In the genomic region with DNA sequence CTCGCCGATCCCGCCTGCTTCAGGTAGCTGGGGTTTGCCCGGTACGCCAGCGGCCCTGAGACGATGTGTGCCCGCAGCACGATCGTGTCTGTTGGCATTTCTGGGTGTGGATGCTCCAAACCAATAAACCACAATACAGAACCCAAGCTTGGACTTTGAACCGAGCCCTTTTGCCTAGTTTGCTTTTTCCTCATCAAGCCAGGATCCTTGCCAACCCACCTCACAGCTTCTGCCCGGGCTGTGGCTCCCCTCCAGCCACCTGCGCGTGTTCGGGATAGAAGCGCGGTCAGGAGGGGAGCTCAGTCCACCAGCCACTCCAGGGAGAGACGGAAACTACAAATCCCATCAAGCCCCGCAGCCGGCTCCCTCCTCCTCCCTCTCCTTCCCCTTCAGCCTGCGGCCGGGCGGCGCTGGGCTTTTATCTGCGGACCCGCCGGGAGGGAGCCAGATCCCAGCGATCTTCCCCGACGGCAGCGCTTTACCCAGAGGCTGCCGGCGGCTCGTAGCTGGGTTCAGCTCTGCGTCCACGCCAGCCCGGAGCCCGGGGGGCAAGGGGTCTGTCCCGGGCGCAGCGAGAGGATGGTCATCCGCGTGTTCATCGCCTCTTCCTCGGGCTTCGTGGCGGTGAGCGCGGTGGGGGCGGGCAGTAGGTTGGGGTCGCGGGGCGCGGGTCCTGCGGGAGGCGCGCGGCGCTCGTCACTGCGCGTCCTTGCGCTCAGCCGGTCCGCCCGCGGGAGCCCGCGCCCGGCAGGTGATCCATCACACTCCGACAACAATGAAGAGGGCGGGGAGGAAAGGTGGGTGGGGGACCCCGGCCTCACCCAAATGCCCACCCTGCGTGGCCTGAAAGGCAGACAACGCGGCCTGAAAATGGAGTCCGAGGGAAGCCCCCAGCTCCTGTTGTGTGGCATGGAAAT, we compare ENCODE assay signal across 1 cellular context.
A peak's percentile ranks its signal among the peaks of the same experiment; 100 is the strongest.
TF ChIP-seq lines count a peak whose summit lies in the region.

Gene SH3BGRL2 (plus strand): TSS at position 447 of the 917 bp plus-strand sequence. CDS start 133 bp downstream, at position 580.

TF ChIP-seq in K562, 482 proteins besides CTCF, POLR2A, EP300 and RAD21 (continued from another document and continues in another):
- TF ChIP-seq, protein P1, sequence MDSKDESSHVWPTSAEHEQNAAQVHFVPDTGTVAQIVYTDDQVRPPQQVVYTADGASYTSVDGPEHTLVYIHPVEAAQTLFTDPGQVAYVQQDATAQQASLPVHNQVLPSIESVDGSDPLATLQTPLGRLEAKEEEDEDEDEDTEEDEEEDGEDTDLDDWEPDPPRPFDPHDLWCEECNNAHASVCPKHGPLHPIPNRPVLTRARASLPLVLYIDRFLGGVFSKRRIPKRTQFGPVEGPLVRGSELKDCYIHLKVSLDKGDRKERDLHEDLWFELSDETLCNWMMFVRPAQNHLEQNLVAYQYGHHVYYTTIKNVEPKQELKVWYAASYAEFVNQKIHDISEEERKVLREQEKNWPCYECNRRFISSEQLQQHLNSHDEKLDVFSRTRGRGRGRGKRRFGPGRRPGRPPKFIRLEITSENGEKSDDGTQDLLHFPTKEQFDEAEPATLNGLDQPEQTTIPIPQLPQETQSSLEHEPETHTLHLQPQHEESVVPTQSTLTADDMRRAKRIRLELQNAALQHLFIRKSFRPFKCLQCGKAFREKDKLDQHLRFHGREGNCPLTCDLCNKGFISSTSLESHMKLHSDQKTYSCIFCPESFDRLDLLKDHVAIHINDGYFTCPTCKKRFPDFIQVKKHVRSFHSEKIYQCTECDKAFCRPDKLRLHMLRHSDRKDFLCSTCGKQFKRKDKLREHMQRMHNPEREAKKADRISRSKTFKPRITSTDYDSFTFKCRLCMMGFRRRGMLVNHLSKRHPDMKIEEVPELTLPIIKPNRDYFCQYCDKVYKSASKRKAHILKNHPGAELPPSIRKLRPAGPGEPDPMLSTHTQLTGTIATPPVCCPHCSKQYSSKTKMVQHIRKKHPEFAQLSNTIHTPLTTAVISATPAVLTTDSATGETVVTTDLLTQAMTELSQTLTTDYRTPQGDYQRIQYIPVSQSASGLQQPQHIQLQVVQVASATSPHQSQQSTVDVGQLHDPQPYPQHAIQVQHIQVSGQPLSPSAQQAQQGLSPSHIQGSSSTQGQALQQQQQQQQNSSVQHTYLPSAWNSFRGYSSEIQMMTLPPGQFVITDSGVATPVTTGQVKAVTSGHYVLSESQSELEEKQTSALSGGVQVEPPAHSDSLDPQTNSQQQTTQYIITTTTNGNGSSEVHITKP (IDR thresholded peaks at IDR 0.05; ENCODE audit: partially characterized antibody): peak; percentile 97
- no peak for TF ChIP-seq GTF2E2 (tag; IDR thresholded peaks at IDR 0.05)
- TF ChIP-seq MAFF (IDR thresholded peaks at IDR 0.05; ENCODE audit: low read length): no peak
- TF ChIP-seq ADNP (tag; IDR thresholded peaks at IDR 0.05): no peak
- TF ChIP-seq PML (IDR thresholded peaks at IDR 0.05; ENCODE audit: low read length): no peak
- TF ChIP-seq RFX1 (IDR thresholded peaks at IDR 0.05): no peak
- no peak for TF ChIP-seq FOXM1 (IDR thresholded peaks at IDR 0.05; ENCODE audit: low read depth)
- TF ChIP-seq FOXM1 (CRISPR knock-in tag; IDR thresholded peaks at IDR 0.05; ENCODE audit: low read depth): 0 out of 2 replicates have a peak, but pooled peaks have one; percentile 36
- no peak for TF ChIP-seq ZNF778 (CRISPR knock-in tag; IDR thresholded peaks at IDR 0.05)
- no peak for TF ChIP-seq SMARCA4 (IDR thresholded peaks at IDR 0.05)
- TF ChIP-seq, protein P2, sequence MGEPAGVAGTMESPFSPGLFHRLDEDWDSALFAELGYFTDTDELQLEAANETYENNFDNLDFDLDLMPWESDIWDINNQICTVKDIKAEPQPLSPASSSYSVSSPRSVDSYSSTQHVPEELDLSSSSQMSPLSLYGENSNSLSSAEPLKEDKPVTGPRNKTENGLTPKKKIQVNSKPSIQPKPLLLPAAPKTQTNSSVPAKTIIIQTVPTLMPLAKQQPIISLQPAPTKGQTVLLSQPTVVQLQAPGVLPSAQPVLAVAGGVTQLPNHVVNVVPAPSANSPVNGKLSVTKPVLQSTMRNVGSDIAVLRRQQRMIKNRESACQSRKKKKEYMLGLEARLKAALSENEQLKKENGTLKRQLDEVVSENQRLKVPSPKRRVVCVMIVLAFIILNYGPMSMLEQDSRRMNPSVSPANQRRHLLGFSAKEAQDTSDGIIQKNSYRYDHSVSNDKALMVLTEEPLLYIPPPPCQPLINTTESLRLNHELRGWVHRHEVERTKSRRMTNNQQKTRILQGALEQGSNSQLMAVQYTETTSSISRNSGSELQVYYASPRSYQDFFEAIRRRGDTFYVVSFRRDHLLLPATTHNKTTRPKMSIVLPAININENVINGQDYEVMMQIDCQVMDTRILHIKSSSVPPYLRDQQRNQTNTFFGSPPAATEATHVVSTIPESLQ (CRISPR knock-in tag; IDR thresholded peaks at IDR 0.05): no peak
- TF ChIP-seq NCOA2 (IDR thresholded peaks at IDR 0.05; ENCODE audit: partially characterized antibody in 2 of 2): no peak
- TF ChIP-seq, protein P3, sequence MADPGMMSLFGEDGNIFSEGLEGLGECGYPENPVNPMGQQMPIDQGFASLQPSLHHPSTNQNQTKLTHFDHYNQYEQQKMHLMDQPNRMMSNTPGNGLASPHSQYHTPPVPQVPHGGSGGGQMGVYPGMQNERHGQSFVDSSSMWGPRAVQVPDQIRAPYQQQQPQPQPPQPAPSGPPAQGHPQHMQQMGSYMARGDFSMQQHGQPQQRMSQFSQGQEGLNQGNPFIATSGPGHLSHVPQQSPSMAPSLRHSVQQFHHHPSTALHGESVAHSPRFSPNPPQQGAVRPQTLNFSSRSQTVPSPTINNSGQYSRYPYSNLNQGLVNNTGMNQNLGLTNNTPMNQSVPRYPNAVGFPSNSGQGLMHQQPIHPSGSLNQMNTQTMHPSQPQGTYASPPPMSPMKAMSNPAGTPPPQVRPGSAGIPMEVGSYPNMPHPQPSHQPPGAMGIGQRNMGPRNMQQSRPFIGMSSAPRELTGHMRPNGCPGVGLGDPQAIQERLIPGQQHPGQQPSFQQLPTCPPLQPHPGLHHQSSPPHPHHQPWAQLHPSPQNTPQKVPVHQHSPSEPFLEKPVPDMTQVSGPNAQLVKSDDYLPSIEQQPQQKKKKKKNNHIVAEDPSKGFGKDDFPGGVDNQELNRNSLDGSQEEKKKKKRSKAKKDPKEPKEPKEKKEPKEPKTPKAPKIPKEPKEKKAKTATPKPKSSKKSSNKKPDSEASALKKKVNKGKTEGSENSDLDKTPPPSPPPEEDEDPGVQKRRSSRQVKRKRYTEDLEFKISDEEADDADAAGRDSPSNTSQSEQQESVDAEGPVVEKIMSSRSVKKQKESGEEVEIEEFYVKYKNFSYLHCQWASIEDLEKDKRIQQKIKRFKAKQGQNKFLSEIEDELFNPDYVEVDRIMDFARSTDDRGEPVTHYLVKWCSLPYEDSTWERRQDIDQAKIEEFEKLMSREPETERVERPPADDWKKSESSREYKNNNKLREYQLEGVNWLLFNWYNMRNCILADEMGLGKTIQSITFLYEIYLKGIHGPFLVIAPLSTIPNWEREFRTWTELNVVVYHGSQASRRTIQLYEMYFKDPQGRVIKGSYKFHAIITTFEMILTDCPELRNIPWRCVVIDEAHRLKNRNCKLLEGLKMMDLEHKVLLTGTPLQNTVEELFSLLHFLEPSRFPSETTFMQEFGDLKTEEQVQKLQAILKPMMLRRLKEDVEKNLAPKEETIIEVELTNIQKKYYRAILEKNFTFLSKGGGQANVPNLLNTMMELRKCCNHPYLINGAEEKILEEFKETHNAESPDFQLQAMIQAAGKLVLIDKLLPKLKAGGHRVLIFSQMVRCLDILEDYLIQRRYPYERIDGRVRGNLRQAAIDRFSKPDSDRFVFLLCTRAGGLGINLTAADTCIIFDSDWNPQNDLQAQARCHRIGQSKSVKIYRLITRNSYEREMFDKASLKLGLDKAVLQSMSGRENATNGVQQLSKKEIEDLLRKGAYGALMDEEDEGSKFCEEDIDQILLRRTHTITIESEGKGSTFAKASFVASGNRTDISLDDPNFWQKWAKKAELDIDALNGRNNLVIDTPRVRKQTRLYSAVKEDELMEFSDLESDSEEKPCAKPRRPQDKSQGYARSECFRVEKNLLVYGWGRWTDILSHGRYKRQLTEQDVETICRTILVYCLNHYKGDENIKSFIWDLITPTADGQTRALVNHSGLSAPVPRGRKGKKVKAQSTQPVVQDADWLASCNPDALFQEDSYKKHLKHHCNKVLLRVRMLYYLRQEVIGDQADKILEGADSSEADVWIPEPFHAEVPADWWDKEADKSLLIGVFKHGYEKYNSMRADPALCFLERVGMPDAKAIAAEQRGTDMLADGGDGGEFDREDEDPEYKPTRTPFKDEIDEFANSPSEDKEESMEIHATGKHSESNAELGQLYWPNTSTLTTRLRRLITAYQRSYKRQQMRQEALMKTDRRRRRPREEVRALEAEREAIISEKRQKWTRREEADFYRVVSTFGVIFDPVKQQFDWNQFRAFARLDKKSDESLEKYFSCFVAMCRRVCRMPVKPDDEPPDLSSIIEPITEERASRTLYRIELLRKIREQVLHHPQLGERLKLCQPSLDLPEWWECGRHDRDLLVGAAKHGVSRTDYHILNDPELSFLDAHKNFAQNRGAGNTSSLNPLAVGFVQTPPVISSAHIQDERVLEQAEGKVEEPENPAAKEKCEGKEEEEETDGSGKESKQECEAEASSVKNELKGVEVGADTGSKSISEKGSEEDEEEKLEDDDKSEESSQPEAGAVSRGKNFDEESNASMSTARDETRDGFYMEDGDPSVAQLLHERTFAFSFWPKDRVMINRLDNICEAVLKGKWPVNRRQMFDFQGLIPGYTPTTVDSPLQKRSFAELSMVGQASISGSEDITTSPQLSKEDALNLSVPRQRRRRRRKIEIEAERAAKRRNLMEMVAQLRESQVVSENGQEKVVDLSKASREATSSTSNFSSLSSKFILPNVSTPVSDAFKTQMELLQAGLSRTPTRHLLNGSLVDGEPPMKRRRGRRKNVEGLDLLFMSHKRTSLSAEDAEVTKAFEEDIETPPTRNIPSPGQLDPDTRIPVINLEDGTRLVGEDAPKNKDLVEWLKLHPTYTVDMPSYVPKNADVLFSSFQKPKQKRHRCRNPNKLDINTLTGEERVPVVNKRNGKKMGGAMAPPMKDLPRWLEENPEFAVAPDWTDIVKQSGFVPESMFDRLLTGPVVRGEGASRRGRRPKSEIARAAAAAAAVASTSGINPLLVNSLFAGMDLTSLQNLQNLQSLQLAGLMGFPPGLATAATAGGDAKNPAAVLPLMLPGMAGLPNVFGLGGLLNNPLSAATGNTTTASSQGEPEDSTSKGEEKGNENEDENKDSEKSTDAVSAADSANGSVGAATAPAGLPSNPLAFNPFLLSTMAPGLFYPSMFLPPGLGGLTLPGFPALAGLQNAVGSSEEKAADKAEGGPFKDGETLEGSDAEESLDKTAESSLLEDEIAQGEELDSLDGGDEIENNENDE (IDR thresholded peaks at IDR 0.05; ENCODE audit: low read depth, low read length): no peak
- peak; percentile 79 for TF ChIP-seq CTBP1 (IDR thresholded peaks at IDR 0.05; ENCODE audit: borderline replicate concordance)
- TF ChIP-seq FOXJ3 (CRISPR knock-in tag; IDR thresholded peaks at IDR 0.05): no peak
- no peak for TF ChIP-seq ZNF766 (CRISPR knock-in tag; conservative IDR thresholded peaks at IDR 0.05)
- no peak for TF ChIP-seq ZNF140 (CRISPR knock-in tag; IDR thresholded peaks at IDR 0.05)
- no peak; the same call in 1 of the 2 replicates for TF ChIP-seq RB1 (IDR thresholded peaks at IDR 0.05; ENCODE audit: low read depth)
- no peak for TF ChIP-seq ATF1 (CRISPR knock-in tag; IDR thresholded peaks at IDR 0.05)
- TF ChIP-seq ATF1 (tag; IDR thresholded peaks at IDR 0.05): peak; percentile 48
- TF ChIP-seq, protein P4, sequence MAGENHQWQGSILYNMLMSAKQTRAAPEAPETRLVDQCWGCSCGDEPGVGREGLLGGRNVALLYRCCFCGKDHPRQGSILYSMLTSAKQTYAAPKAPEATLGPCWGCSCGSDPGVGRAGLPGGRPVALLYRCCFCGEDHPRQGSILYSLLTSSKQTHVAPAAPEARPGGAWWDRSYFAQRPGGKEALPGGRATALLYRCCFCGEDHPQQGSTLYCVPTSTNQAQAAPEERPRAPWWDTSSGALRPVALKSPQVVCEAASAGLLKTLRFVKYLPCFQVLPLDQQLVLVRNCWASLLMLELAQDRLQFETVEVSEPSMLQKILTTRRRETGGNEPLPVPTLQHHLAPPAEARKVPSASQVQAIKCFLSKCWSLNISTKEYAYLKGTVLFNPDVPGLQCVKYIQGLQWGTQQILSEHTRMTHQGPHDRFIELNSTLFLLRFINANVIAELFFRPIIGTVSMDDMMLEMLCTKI (IDR thresholded peaks at IDR 0.05; ENCODE audit: partially characterized antibody): no peak
- no peak for TF ChIP-seq AFF4 (CRISPR knock-in tag; IDR thresholded peaks at IDR 0.05)
- peak in 1 of 2 experiments; percentile 75; a peak in 2 of 4 replicates for TF ChIP-seq FOXK2 (conservative IDR thresholded peaks at IDR 0.05 in 1 of 2, IDR thresholded peaks at IDR 0.05 in 1 of 2; ENCODE audit: low read depth in 2 of 2)
- TF ChIP-seq MTF1 (CRISPR knock-in tag; IDR thresholded peaks at IDR 0.05; ENCODE audit: borderline replicate concordance): no peak
- no peak for TF ChIP-seq TCFL5 (CRISPR knock-in tag; conservative IDR thresholded peaks at IDR 0.05)
- TF ChIP-seq KLF10 (CRISPR knock-in tag; IDR thresholded peaks at IDR 0.05): no peak
- TF ChIP-seq, protein P5, sequence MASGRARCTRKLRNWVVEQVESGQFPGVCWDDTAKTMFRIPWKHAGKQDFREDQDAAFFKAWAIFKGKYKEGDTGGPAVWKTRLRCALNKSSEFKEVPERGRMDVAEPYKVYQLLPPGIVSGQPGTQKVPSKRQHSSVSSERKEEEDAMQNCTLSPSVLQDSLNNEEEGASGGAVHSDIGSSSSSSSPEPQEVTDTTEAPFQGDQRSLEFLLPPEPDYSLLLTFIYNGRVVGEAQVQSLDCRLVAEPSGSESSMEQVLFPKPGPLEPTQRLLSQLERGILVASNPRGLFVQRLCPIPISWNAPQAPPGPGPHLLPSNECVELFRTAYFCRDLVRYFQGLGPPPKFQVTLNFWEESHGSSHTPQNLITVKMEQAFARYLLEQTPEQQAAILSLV (tag; IDR thresholded peaks at IDR 0.05): no peak
- no peak for TF ChIP-seq PHF21A (IDR thresholded peaks at IDR 0.05; ENCODE audit: borderline replicate concordance, low read depth)
- TF ChIP-seq ZNF253 (CRISPR knock-in tag; conservative IDR thresholded peaks at IDR 0.05): no peak
- no peak for TF ChIP-seq BRD9 (IDR thresholded peaks at IDR 0.05; ENCODE audit: low read depth, partially characterized antibody)
